ENCODE assay signal across 8 cellular contexts in genomic region chr1:169794530-169795416, GRCh38. TPM values are rescaled to one million over a fixed set of nuclear protein-coding genes. Genes with fewer than 3 reads are reported as not detected.
A peak's percentile ranks its signal among the peaks of the same experiment; 100 is the strongest.
DNase-seq lines count a peak whose midpoint lies in the region; ATAC-seq and FAIRE-seq lines count a peak whose summit lies in the region.

METTL18 (minus strand) TSS chr1:169794907; CDS start chr1:169793695, 1,212 bp downstream.

- H2BK15ac ChIP-seq in mesendoderm (replicated peaks; ENCODE audit: low read depth), result no peak within 1 kb of the TSS

- peak within 1 kb of the TSS; percentile 91 for H4K8ac ChIP-seq in mesendoderm (ENCODE audit: low read depth, low read length)

- peaks cover 16% of the 10 kb centered on the region for H3K79me2 ChIP-seq in mesendoderm (ENCODE audit: control insufficient read depth, insufficient read depth, low read length)

- H3K4me3 ChIP-seq in endocrine pancreas (ENCODE audit: control insufficient read depth, insufficient read depth, low read length) (peak within 1 kb of the TSS; percentile 98), mesendoderm (ENCODE audit: low read length) (peak within 1 kb of the TSS; percentile 98)

- H3K4me1 ChIP-seq in endocrine pancreas (ENCODE audit: control insufficient read depth, insufficient read depth, low read length) (peaks cover 5% of the 10 kb centered on the region), mesendoderm (ENCODE audit: control insufficient read depth, low read depth, low read length) (peaks cover 2% of the 10 kb centered on the region)

- H3K79me1 ChIP-seq in mesendoderm (ENCODE audit: low read length), result peaks cover 6% of the 10 kb centered on the region

- no peak within 1 kb of the TSS for H3K4ac ChIP-seq in mesendoderm (ENCODE audit: low read depth, low read length)

- peak within 1 kb of the TSS; percentile 69 for H3K18ac ChIP-seq in mesendoderm (ENCODE audit: low read length)

- peak; percentile 90 for ATAC-seq in GM21367 (IDR thresholded peaks at IDR 0.05; ENCODE audit: unreplicated experiment)

- H2AK5ac ChIP-seq in mesendoderm (ENCODE audit: low read length), result no peak within 1 kb of the TSS

- FAIRE-seq in HTR-8/SVneo (lab: Jason Lieb, UNC), result peak; percentile 13

- no peaks in the 10 kb centered on the region for H3K9me3 ChIP-seq in endocrine pancreas (ENCODE audit: control insufficient read depth, low read length)

- DNase-seq in COLO829 (ENCODE audit: low spot score) (peak; percentile 97), HTR-8/SVneo (ENCODE audit: insufficient read length, low spot score) (peak; percentile 86), NOMO-1 treated with dmso at 0.1 percent for 144 hours (lab: John Stamatoyannopoulos, UW; ENCODE audit: unreplicated experiment) (peak; percentile 90), mesendoderm (peak; percentile 99)
- DNase-seq in activated CD8-positive, alpha-beta memory T cell treated with anti-CD3 and anti-CD28 coated beads for 48 hours (ENCODE audit: low read depth in 2 of 3, low spot score in 2 of 3), result peak; percentile 58 to 86 (median 77)
- peak; percentile 82 for DNase-seq in stimulated activated CD8-positive, alpha-beta memory T cell treated with anti-CD3 and anti-CD28 coated beads, Interleukin-15, amount 100 ng/mL, for 1 hour (ENCODE audit: low read depth)

- H3K4me2 ChIP-seq in mesendoderm (ENCODE audit: low read length), result peak within 1 kb of the TSS; percentile 92

- WGBS in mesendoderm (ENCODE audit: extremely low coverage, insufficient coverage, low lambda C conversion rate), result no CpG with 5 or more reads among the region's 48 CpGs

- peak within 1 kb of the TSS; percentile 44 for H2BK5ac ChIP-seq in mesendoderm (ENCODE audit: low read length)

- H3K27ac ChIP-seq in mesendoderm (ENCODE audit: low read depth, low read length), result peak within 1 kb of the TSS; percentile 29

- peak within 1 kb of the TSS; percentile 98 for H4K5ac ChIP-seq in mesendoderm (ENCODE audit: low read length)

- no peak within 1 kb of the TSS for H2BK120ac ChIP-seq in mesendoderm (ENCODE audit: low read depth, low read length)

- H3K56ac ChIP-seq in mesendoderm (ENCODE audit: low read length), result peak within 1 kb of the TSS; percentile 99

- no peaks in the 10 kb centered on the region for H3K27me3 ChIP-seq in endocrine pancreas (ENCODE audit: control insufficient read depth, insufficient read depth, low read length)
- no peaks in the 10 kb centered on the region for H3K27me3 ChIP-seq in mesendoderm (ENCODE audit: insufficient read depth, low read length, poor library complexity)

- H3K23ac ChIP-seq in mesendoderm (ENCODE audit: low read length), result no peak within 1 kb of the TSS

- H3K9ac ChIP-seq in endocrine pancreas (ENCODE audit: control insufficient read depth, insufficient read depth, low read length) (peak within 1 kb of the TSS; percentile 98), mesendoderm (ENCODE audit: low read length) (peak within 1 kb of the TSS; percentile 97)

- no peaks in the 10 kb centered on the region for H3K36me3 ChIP-seq in endocrine pancreas (ENCODE audit: control insufficient read depth, insufficient read depth, low read length)
- H3K36me3 ChIP-seq in mesendoderm (ENCODE audit: control insufficient read depth, insufficient read depth, low read length), result no peaks in the 10 kb centered on the region

RNA-seq across cellular contexts. Expression of gene METTL18, which starts in this region (rescaled TPM):
- polyA plus RNA-seq in mesendoderm (2013, experiment 1 of 2), result 5.9 TPM
- polyA plus RNA-seq in mesendoderm (2013, experiment 2 of 2), result 6.0 TPM

Comparison
In these comparisons a context has a peak if more than half of its experiments do, and no peak if none do; other contexts are left out.
1. Peak in every context shown above with its lines: DNase-seq, ATAC-seq, H3K4me3 ChIP-seq and H3K27ac ChIP-seq.